In genomic region chr21:26047279-26047967, GRCh38 we compare ENCODE assay signal across 22 cellular contexts.
"Had no signal": no experiment of that assay in that cellular context is flagged by ENCODE, and none has a peak within 500 bp of the region (broad histone marks: within the 10 kb centered on the region; RNA-seq: fewer than 3 reads in every experiment).

No MANE protein-coding gene starts in this region.

- H3K9me3 ChIP-seq: ascending aorta, lower lobe of right lung had no signal

- H3K27me3 ChIP-seq: ascending aorta had no signal

- H3K4me3 Mint-ChIP-seq: nephron; T-helper 2 cell treated with Interferon-gamma antibody and Interleukin-4, amounts not matched to agents 5 μg/mL and 100 μg/mL, for 36 hours had no signal

- H3K27ac ChIP-seq: ascending aorta, lower lobe of right lung, VCaP had no signal

- H3K4me1 ChIP-seq: ascending aorta, lower lobe of right lung had no signal

- H3K9me3 Mint-ChIP-seq: nephron; T-helper 2 cell treated with Interferon-gamma antibody and Interleukin-4, amounts not matched to agents 5 μg/mL and 100 μg/mL, for 36 hours had no signal

- H3K27ac Mint-ChIP-seq: T-helper 2 cell treated with Interferon-gamma antibody and Interleukin-4, amounts not matched to agents 5 μg/mL and 100 μg/mL, for 36 hours had no signal

- H3K4me1 Mint-ChIP-seq: nephron had no signal

- DNase-seq: activated CD4-positive, CD25-positive, alpha-beta regulatory T cell treated with anti-CD3 and anti-CD28 coated beads, Interleukin-2, amount 50 U/mL, for 72 hours; activated CD8-positive, alpha-beta memory T cell treated with anti-CD3 and anti-CD28 coated beads for 24 hours; activated CD8-positive, alpha-beta memory T cell treated with anti-CD3 and anti-CD28 coated beads, Interleukin-2, amount 50 U/mL, for 48 hours; activated effector memory CD4-positive, alpha-beta T cell treated with Interleukin-2 at 50 U/mL for 16 hours; activated naive CD4-positive, alpha-beta T cell treated with anti-CD3 and anti-CD28 coated beads, Interleukin-2, amount 50 U/mL, for 16 hours; activated T-cell treated with anti-CD3 and anti-CD28 coated beads, Interleukin-2, amount 50 U/mL, for 48 hours; dermis blood vessel endothelial cell; effector memory CD4-positive, alpha-beta T cell; left cardiac atrium; lower lobe of right lung; midbrain; nucleus accumbens; posterior cingulate gyrus; retina; stimulated activated CD4-positive, alpha-beta T cell treated with anti-CD3 and anti-CD28 coated beads, Interleukin-12 subunit alpha, Interleukin-12 subunit beta, amount 100 ng/mL, for 4 hours; stimulated activated CD4-positive, alpha-beta T cell treated with anti-CD3 and anti-CD28 coated beads, Interleukin-1b, Interleukin-23, amount 100 ng/mL, for 48 hours; stimulated activated CD8-positive, alpha-beta memory T cell treated with anti-CD3 and anti-CD28 coated beads, Interleukin-4, amount 100 ng/mL, for 48 hours; stimulated activated naive CD4-positive, alpha-beta T cell had no signal

- H3K4me3 ChIP-seq: ascending aorta, lower lobe of right lung had no signal
